ENCODE assay signal across 8 cellular contexts in genomic region chr17:50373705-50374104, GRCh38. TPM values are rescaled to one million over a fixed set of nuclear protein-coding genes. Genes with fewer than 3 reads are reported as not detected.
DNase-seq lines count a peak whose midpoint lies in the region; ATAC-seq and TF ChIP-seq lines count a peak whose summit lies in the region.

No MANE protein-coding gene starts in this region.

- TF ChIP-seq CTCF in PC-9 (conservative IDR thresholded peaks at IDR 0.05) (no peak), endothelial cell (IDR thresholded peaks at IDR 0.05; ENCODE audit: unreplicated experiment) (no peak), osteocyte (IDR thresholded peaks at IDR 0.05) (no peak)

- POLR2A ChIA-PET in activated CD4-positive, alpha-beta T cell treated with anti-CD3 and anti-CD28 coated beads for 36 hours (lab: Charles Lee), result interaction anchor here (0.7 to 1.2 kb wide), 2 partner anchors 19 to 24 kb away, joined by 4 to 5 read pairs; partner anchors contain the start of gene LRRC59
- POLR2A ChIA-PET in PC-9 (lab: Charles Lee; ENCODE audit: unreplicated experiment), result no interaction called here

- no peak for DNase-seq in activated CD4-positive, alpha-beta T cell treated with anti-CD3 and anti-CD28 coated beads for 36 hours
- no peak for DNase-seq in activated CD4-positive, alpha-beta T cell treated with anti-CD3 and anti-CD28 coated beads, Interleukin-2, amount 50 U/mL, for 4 hours
- DNase-seq in PC-9 (no peak), endothelial cell (ENCODE audit: low spot score) (no peak), osteocyte (ENCODE audit: extremely low spot score, unreplicated experiment) (no peak), mucosa of gallbladder (ENCODE audit: low spot score) (no peak)
- DNase-seq in stimulated activated naive CD4-positive, alpha-beta T cell (lab: John Stamatoyannopoulos, UW), result no peak

- peaks cover 22% of the 10 kb centered on the region for H3K4me1 Mint-ChIP-seq in activated CD4-positive, alpha-beta T cell treated with anti-CD3 and anti-CD28 coated beads for 36 hours
- H3K4me1 Mint-ChIP-seq in endothelial cell (ENCODE audit: unreplicated experiment), result peaks cover 18% of the 10 kb centered on the region
- H3K4me1 Mint-ChIP-seq in osteocyte (ENCODE audit: unreplicated experiment), result peaks cover 24% of the 10 kb centered on the region

- H3K27me3 ChIP-seq in PC-9 (ENCODE audit: insufficient read depth, low read depth), result no peaks in the 10 kb centered on the region

- H3K4me1 ChIP-seq in PC-9 (replicated peaks; ENCODE audit: insufficient read depth), result peaks cover 20% of the 10 kb centered on the region

- CTCF ChIA-PET in activated CD4-positive, alpha-beta T cell treated with anti-CD3 and anti-CD28 coated beads for 36 hours (lab: Charles Lee), result interaction anchor here (0.8 to 5.4 kb wide), 3 partner anchors 12 to 27 kb away, joined by 3 to 31 read pairs (median 28); partner anchors contain the start of gene LRRC59
- CTCF ChIA-PET in PC-9 (lab: Charles Lee), result no interaction called here

- no peaks in the 10 kb centered on the region for H3K9me3 Mint-ChIP-seq in activated CD4-positive, alpha-beta T cell treated with anti-CD3 and anti-CD28 coated beads for 36 hours (ENCODE audit: low read depth)
- H3K9me3 Mint-ChIP-seq in endothelial cell (ENCODE audit: unreplicated experiment), result no peaks in the 10 kb centered on the region
- no peaks in the 10 kb centered on the region for H3K9me3 Mint-ChIP-seq in osteocyte (ENCODE audit: unreplicated experiment)

- peaks cover 14% of the 10 kb centered on the region for H3K36me3 ChIP-seq in PC-9 (ENCODE audit: low read depth)

- H3K4me3 Mint-ChIP-seq in activated CD4-positive, alpha-beta T cell treated with anti-CD3 and anti-CD28 coated beads for 36 hours, result peak overlapping the region; percentile 89
- H3K4me3 Mint-ChIP-seq in endothelial cell (ENCODE audit: unreplicated experiment) (peak overlapping the region; percentile 100), osteocyte (ENCODE audit: unreplicated experiment) (peak overlapping the region; percentile 99)

- H3K4me3 ChIP-seq in PC-9, result peak overlapping the region; percentile 73

- H3K9me2 ChIP-seq in PC-9 (ENCODE audit: insufficient read depth), result no peaks in the 10 kb centered on the region

- peak overlapping the region; percentile 84 for H3K4me2 ChIP-seq in PC-9

- peaks cover 5% of the 10 kb centered on the region; the same call in 1 of the 2 replicates for H3F3A ChIP-seq in PC-9 (ENCODE audit: insufficient read depth, low read depth)

- no peak overlapping the region for H3K27ac ChIP-seq in PC-9

- peaks cover 38% of the 10 kb centered on the region for H3K36me3 Mint-ChIP-seq in activated CD4-positive, alpha-beta T cell treated with anti-CD3 and anti-CD28 coated beads for 36 hours (ENCODE audit: low read depth)
- H3K36me3 Mint-ChIP-seq in endothelial cell (ENCODE audit: low read depth, unreplicated experiment) (peaks cover 11% of the 10 kb centered on the region), osteocyte (ENCODE audit: unreplicated experiment) (peaks cover 10% of the 10 kb centered on the region)

- no peak overlapping the region for H2AFZ ChIP-seq in PC-9

- H3K79me2 ChIP-seq in PC-9 (ENCODE audit: low read depth), result peaks cover 34% of the 10 kb centered on the region

- BruUV-seq in PC-9 (replicated peaks; lab: Mats Ljungman, UMichigan), result no TSS peak

- no peaks in the 10 kb centered on the region for H3K9me3 ChIP-seq in PC-9 (ENCODE audit: insufficient read depth, low read depth)

- peak overlapping the region; percentile 99 for H3K27ac Mint-ChIP-seq in activated CD4-positive, alpha-beta T cell treated with anti-CD3 and anti-CD28 coated beads for 36 hours
- H3K27ac Mint-ChIP-seq in endothelial cell (ENCODE audit: unreplicated experiment) (peak overlapping the region; percentile 36), osteocyte (ENCODE audit: unreplicated experiment) (no peak overlapping the region)

- no peaks in the 10 kb centered on the region for H3K27me3 Mint-ChIP-seq in activated CD4-positive, alpha-beta T cell treated with anti-CD3 and anti-CD28 coated beads for 36 hours
- peaks cover 8% of the 10 kb centered on the region for H3K27me3 Mint-ChIP-seq in endothelial cell (ENCODE audit: unreplicated experiment)
- no peaks in the 10 kb centered on the region for H3K27me3 Mint-ChIP-seq in osteocyte (ENCODE audit: unreplicated experiment)

- intact Hi-C loops in activated CD4-positive, alpha-beta T cell treated with anti-CD3 and anti-CD28 coated beads for 36 hours (cut with DNase I, micrococcal nuclease), result loop anchor here (1.0 to 5.0 kb wide), 11 partner anchors 24 to 887 kb away; partner anchors contain the start of genes ANKRD40 (in 2 of the 2), RSAD1 (in 2 of the 2), ACSF2 (in 1 of the 2) and LRRC59 (in 1 of the 2)
- intact Hi-C loops in PC-9 (cut with micrococcal nuclease; ENCODE audit: unreplicated experiment), result no loop called here

- H4K20me1 ChIP-seq in PC-9 (ENCODE audit: insufficient read depth), result peaks cover 6% of the 10 kb centered on the region; the same call in 1 of the 2 replicates

- ATAC-seq in activated CD4-positive, alpha-beta T cell treated with anti-CD3 and anti-CD28 coated beads for 36 hours, result no peak
- no peak for ATAC-seq in HG02973 (IDR thresholded peaks at IDR 0.05; ENCODE audit: unreplicated experiment)

RNA-seq across cellular contexts. Expression of gene EME1, which starts 0.7 kb away (rescaled TPM):
- 10 to 100 TPM; 38.3 to 40.8 TPM for total RNA-seq in activated CD4-positive, alpha-beta T cell treated with anti-CD3 and anti-CD28 coated beads for 36 hours
- 18.2 and 21.0 TPM in 2 replicates for total RNA-seq in PC-9 (2021)
- 6.1 TPM for total RNA-seq in endothelial cell (ENCODE audit: unreplicated experiment)
- total RNA-seq in osteocyte, result 2.8 and 3.6 TPM in 2 replicates
- 1.4 TPM for total RNA-seq in mucosa of gallbladder

RNA-seq across cellular contexts. Expression of gene MRPL27, which starts 0.7 kb away (rescaled TPM):
- total RNA-seq in activated CD4-positive, alpha-beta T cell treated with anti-CD3 and anti-CD28 coated beads for 36 hours, result 10 to 100 TPM; 40.1 to 56.2 TPM
- total RNA-seq in PC-9 (2021), result 42.6 and 48.3 TPM in 2 replicates
- total RNA-seq in endothelial cell (ENCODE audit: unreplicated experiment), result 38.9 TPM
- 54.5 and 59.0 TPM in 2 replicates for total RNA-seq in osteocyte
- total RNA-seq in mucosa of gallbladder, result 55.5 TPM

RNA-seq across cellular contexts. Expression of gene LRRC59, which starts 23.6 kb away (rescaled TPM):
- total RNA-seq in activated CD4-positive, alpha-beta T cell treated with anti-CD3 and anti-CD28 coated beads for 36 hours, result 10 to 100 TPM; 74.4 to 82.7 TPM
- 72.9 and 102 TPM in 2 replicates for total RNA-seq in PC-9 (2021)
- total RNA-seq in endothelial cell (ENCODE audit: unreplicated experiment), result 64.2 TPM
- total RNA-seq in osteocyte, result 87.0 and 87.2 TPM in 2 replicates
- total RNA-seq in mucosa of gallbladder, result 71.2 TPM

RNA-seq across cellular contexts. Expression of gene XYLT2, which starts 27.8 kb away (rescaled TPM):
- total RNA-seq in activated CD4-positive, alpha-beta T cell treated with anti-CD3 and anti-CD28 coated beads for 36 hours, result 10 to 100 TPM; 29.8 to 30.4 TPM
- 34.0 and 37.5 TPM in 2 replicates for total RNA-seq in PC-9 (2021)
- total RNA-seq in endothelial cell (ENCODE audit: unreplicated experiment), result 23.1 TPM
- 31.6 and 32.0 TPM in 2 replicates for total RNA-seq in osteocyte
- total RNA-seq in mucosa of gallbladder, result 37.0 TPM

RNA-seq across cellular contexts. Expression of gene ACSF2, which starts 52.3 kb away (rescaled TPM):
- 10 to 100 TPM; 15.0 to 15.7 TPM for total RNA-seq in activated CD4-positive, alpha-beta T cell treated with anti-CD3 and anti-CD28 coated beads for 36 hours
- 149 and 154 TPM in 2 replicates for total RNA-seq in PC-9 (2021)
- 51.0 TPM for total RNA-seq in endothelial cell (ENCODE audit: unreplicated experiment)
- 25.4 and 28.1 TPM in 2 replicates for total RNA-seq in osteocyte
- total RNA-seq in mucosa of gallbladder, result 67.5 TPM
